Comparison of ENCODE assay signal across 1 cellular context in the genomic region with DNA sequence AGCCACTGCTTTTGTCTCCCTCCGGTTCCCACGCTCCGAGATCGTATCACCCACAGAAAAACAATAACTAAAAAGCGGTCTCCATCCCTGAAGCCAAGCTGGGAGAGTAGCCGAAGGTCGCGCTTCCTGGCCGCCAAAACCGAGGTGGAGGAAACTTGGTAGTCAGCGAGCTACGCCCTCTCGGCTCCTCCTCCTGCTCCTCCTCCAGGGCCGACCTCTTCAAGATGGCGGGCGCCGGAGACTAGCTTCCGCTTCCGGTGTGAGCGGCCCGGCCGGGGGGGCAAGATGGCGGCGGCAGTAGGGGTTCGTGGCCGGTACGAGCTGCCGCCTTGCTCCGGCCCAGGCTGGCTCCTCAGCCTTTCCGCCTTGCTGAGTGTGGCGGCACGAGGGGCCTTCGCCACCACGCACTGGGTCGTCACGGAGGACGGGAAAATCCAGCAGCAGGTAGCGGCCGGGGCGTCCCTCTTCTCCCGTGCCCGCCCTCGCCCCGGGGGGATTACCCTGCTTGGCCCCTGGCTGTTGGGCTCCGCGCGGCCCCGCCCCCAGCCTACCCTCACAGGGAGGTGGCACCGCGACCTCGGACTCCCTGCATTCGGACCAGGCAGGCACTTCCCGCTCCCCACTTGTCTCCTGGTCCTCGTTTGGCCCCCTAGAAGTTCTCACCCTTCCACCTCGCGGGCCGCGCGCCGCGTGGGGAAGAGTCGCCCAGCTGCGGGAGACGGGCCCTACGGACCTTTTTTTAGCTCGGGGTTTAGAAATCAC.
TF ChIP-seq lines count a peak whose summit lies in the region.

A gene with protein sequence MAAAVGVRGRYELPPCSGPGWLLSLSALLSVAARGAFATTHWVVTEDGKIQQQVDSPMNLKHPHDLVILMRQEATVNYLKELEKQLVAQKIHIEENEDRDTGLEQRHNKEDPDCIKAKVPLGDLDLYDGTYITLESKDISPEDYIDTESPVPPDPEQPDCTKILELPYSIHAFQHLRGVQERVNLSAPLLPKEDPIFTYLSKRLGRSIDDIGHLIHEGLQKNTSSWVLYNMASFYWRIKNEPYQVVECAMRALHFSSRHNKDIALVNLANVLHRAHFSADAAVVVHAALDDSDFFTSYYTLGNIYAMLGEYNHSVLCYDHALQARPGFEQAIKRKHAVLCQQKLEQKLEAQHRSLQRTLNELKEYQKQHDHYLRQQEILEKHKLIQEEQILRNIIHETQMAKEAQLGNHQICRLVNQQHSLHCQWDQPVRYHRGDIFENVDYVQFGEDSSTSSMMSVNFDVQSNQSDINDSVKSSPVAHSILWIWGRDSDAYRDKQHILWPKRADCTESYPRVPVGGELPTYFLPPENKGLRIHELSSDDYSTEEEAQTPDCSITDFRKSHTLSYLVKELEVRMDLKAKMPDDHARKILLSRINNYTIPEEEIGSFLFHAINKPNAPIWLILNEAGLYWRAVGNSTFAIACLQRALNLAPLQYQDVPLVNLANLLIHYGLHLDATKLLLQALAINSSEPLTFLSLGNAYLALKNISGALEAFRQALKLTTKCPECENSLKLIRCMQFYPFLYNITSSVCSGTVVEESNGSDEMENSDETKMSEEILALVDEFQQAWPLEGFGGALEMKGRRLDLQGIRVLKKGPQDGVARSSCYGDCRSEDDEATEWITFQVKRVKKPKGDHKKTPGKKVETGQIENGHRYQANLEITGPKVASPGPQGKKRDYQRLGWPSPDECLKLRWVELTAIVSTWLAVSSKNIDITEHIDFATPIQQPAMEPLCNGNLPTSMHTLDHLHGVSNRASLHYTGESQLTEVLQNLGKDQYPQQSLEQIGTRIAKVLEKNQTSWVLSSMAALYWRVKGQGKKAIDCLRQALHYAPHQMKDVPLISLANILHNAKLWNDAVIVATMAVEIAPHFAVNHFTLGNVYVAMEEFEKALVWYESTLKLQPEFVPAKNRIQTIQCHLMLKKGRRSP (plus strand): TSS at position 251 of the 762 bp plus-strand sequence. CDS start 35 bp downstream, at position 286.

TF ChIP-seq in K562, 482 proteins besides CTCF, POLR2A, EP300 and RAD21 (continued from another document and continues in another):
- TF ChIP-seq SIX5 (IDR thresholded peaks at IDR 0.05; ENCODE audit: borderline replicate concordance in 1 of 2, insufficient read depth in 1 of 2, low read depth in 1 of 2, low read length in 2 of 2) (peak in 1 of 2 experiments; percentile 39; a peak in 1 of 4 replicates), JUN (IDR thresholded peaks at IDR 0.05; ENCODE audit: borderline replicate concordance, low read depth, low read length) (peak; percentile 46; the same call in 1 of the 2 replicates), JUN (CRISPR knock-in tag; IDR thresholded peaks at IDR 0.05; ENCODE audit: borderline replicate concordance) (no peak), KLF1 (tag; IDR thresholded peaks at IDR 0.05) (peak; percentile 74), C11orf30 (IDR thresholded peaks at IDR 0.05; ENCODE audit: low read depth) (peak; percentile 77), FOXP1 (CRISPR knock-in tag; IDR thresholded peaks at IDR 0.05) (peak; percentile 65; the same call in 1 of the 2 replicates), GATAD2B (IDR thresholded peaks at IDR 0.05; ENCODE audit: borderline replicate concordance) (no peak), BRCA1 (IDR thresholded peaks at IDR 0.05) (no peak), BRCA1 (CRISPR knock-in tag; IDR thresholded peaks at IDR 0.05) (no peak), TCF3 (CRISPR knock-in tag; IDR thresholded peaks at IDR 0.05) (no peak), ZNF384 (IDR thresholded peaks at IDR 0.05; ENCODE audit: low read depth, low read length) (no peak), PML (IDR thresholded peaks at IDR 0.05; ENCODE audit: low read length) (peak; percentile 78), ZBTB7A (IDR thresholded peaks at IDR 0.05; ENCODE audit: borderline replicate concordance, control insufficient read depth, low read depth, low read length) (peak; percentile 67; the same call in 1 of the 2 replicates), STAT5B (CRISPR knock-in tag; IDR thresholded peaks at IDR 0.05) (no peak), RBM17 (IDR thresholded peaks at IDR 0.05; ENCODE audit: borderline replicate concordance, low read depth, low read length) (no peak), ZBTB17 (CRISPR knock-in tag; IDR thresholded peaks at IDR 0.05) (peak; percentile 79; the same call in 1 of the 2 replicates), GTF2E2 (tag; IDR thresholded peaks at IDR 0.05) (peak; percentile 75; the same call in 1 of the 2 replicates), ETV1 (tag; conservative IDR thresholded peaks at IDR 0.05; ENCODE audit: low read depth) (peak; percentile 86), MTA3 (IDR thresholded peaks at IDR 0.05; ENCODE audit: borderline replicate concordance) (peak; percentile 85; the same call in 1 of the 2 replicates), HNRNPL (IDR thresholded peaks at IDR 0.05; ENCODE audit: low read depth, low read length) (peak; percentile 86), PTBP1 (IDR thresholded peaks at IDR 0.05; ENCODE audit: low read depth, low read length) (0 out of 2 replicates have a peak, but pooled peaks have one; percentile 2), RNF2 (IDR thresholded peaks at IDR 0.05) (0 out of 2 replicates have a peak, but pooled peaks have one; percentile 13), CBX1 (IDR thresholded peaks at IDR 0.05; ENCODE audit: low read depth) (0 out of 2 replicates have a peak, but pooled peaks have one; percentile 44), HMG20B (CRISPR knock-in tag; IDR thresholded peaks at IDR 0.05) (0 out of 2 replicates have a peak, but pooled peaks have one; percentile 58), ZNF316 (IDR thresholded peaks at IDR 0.05) (no peak), SRSF9 (IDR thresholded peaks at IDR 0.05; ENCODE audit: borderline replicate concordance, low read depth, low read length) (no peak), MAZ (CRISPR knock-in tag; conservative IDR thresholded peaks at IDR 0.05 in 1 of 2, IDR thresholded peaks at IDR 0.05 in 1 of 2) (peak; percentile 92 to 96), HDAC8 (tag; IDR thresholded peaks at IDR 0.05) (no peak), OTX1 (CRISPR knock-in tag; IDR thresholded peaks at IDR 0.05) (peak; percentile 42; the same call in 1 of the 2 replicates), KDM4B (IDR thresholded peaks at IDR 0.05; ENCODE audit: borderline replicate concordance in 2 of 2, low read depth in 1 of 2) (peak in 1 of 2 experiments; percentile 98; a peak in 2 of 4 replicates), MCM7 (IDR thresholded peaks at IDR 0.05) (no peak), SETDB1 (IDR thresholded peaks at IDR 0.05; ENCODE audit: low read length) (peak; percentile 22), ZNF57 (CRISPR knock-in tag; IDR thresholded peaks at IDR 0.05) (no peak), ZNF174 (CRISPR knock-in tag; IDR thresholded peaks at IDR 0.05) (0 out of 2 replicates have a peak, but pooled peaks have one; percentile 62), CHCHD3 (CRISPR knock-in tag; IDR thresholded peaks at IDR 0.05) (0 out of 2 replicates have a peak, but pooled peaks have one; percentile 7), HCFC1 (IDR thresholded peaks at IDR 0.05; ENCODE audit: low read depth, low read length) (peak; percentile 82), SMAD3 (CRISPR knock-in tag; conservative IDR thresholded peaks at IDR 0.05) (0 out of 2 replicates have a peak, but pooled peaks have one; percentile 16), SMAD1 (IDR thresholded peaks at IDR 0.05; ENCODE audit: low read depth, low read length, partially characterized antibody) (peak; percentile 22), MEF2D (tag; conservative IDR thresholded peaks at IDR 0.05; ENCODE audit: low read depth) (no peak), POLR2G (IDR thresholded peaks at IDR 0.05; ENCODE audit: low read depth, low read length) (peak; percentile 99), RBFOX2 (IDR thresholded peaks at IDR 0.05; ENCODE audit: low read depth, low read length) (peak; percentile 98), RHOXF2B (CRISPR knock-in tag; conservative IDR thresholded peaks at IDR 0.05) (0 out of 2 replicates have a peak, but pooled peaks have one; percentile 48), POLR2B (IDR thresholded peaks at IDR 0.05; ENCODE audit: low read depth, partially characterized antibody) (peak; percentile 86), LCOR (CRISPR knock-in tag; IDR thresholded peaks at IDR 0.05) (peak; percentile 87; the same call in 1 of the 2 replicates)
- TF ChIP-seq, protein P1, sequence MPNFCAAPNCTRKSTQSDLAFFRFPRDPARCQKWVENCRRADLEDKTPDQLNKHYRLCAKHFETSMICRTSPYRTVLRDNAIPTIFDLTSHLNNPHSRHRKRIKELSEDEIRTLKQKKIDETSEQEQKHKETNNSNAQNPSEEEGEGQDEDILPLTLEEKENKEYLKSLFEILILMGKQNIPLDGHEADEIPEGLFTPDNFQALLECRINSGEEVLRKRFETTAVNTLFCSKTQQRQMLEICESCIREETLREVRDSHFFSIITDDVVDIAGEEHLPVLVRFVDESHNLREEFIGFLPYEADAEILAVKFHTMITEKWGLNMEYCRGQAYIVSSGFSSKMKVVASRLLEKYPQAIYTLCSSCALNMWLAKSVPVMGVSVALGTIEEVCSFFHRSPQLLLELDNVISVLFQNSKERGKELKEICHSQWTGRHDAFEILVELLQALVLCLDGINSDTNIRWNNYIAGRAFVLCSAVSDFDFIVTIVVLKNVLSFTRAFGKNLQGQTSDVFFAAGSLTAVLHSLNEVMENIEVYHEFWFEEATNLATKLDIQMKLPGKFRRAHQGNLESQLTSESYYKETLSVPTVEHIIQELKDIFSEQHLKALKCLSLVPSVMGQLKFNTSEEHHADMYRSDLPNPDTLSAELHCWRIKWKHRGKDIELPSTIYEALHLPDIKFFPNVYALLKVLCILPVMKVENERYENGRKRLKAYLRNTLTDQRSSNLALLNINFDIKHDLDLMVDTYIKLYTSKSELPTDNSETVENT (CRISPR knock-in tag; IDR thresholded peaks at IDR 0.05), result peak; percentile 81; the same call in 1 of the 2 replicates
- TF ChIP-seq, protein P2, sequence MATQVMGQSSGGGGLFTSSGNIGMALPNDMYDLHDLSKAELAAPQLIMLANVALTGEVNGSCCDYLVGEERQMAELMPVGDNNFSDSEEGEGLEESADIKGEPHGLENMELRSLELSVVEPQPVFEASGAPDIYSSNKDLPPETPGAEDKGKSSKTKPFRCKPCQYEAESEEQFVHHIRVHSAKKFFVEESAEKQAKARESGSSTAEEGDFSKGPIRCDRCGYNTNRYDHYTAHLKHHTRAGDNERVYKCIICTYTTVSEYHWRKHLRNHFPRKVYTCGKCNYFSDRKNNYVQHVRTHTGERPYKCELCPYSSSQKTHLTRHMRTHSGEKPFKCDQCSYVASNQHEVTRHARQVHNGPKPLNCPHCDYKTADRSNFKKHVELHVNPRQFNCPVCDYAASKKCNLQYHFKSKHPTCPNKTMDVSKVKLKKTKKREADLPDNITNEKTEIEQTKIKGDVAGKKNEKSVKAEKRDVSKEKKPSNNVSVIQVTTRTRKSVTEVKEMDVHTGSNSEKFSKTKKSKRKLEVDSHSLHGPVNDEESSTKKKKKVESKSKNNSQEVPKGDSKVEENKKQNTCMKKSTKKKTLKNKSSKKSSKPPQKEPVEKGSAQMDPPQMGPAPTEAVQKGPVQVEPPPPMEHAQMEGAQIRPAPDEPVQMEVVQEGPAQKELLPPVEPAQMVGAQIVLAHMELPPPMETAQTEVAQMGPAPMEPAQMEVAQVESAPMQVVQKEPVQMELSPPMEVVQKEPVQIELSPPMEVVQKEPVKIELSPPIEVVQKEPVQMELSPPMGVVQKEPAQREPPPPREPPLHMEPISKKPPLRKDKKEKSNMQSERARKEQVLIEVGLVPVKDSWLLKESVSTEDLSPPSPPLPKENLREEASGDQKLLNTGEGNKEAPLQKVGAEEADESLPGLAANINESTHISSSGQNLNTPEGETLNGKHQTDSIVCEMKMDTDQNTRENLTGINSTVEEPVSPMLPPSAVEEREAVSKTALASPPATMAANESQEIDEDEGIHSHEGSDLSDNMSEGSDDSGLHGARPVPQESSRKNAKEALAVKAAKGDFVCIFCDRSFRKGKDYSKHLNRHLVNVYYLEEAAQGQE (CRISPR knock-in tag; IDR thresholded peaks at IDR 0.05; ENCODE audit: low read depth), result peak; percentile 67
- TF ChIP-seq, protein P3, sequence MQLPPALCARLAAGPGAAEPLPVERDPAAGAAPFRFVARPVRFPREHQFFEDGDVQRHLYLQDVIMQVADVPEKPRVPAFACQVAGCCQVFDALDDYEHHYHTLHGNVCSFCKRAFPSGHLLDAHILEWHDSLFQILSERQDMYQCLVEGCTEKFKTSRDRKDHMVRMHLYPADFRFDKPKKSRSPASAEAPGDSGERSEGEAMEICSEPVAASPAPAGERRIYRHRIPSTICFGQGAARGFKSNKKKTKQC (CRISPR knock-in tag; IDR thresholded peaks at IDR 0.05), result peak; percentile 73
- TF ChIP-seq, protein P4, sequence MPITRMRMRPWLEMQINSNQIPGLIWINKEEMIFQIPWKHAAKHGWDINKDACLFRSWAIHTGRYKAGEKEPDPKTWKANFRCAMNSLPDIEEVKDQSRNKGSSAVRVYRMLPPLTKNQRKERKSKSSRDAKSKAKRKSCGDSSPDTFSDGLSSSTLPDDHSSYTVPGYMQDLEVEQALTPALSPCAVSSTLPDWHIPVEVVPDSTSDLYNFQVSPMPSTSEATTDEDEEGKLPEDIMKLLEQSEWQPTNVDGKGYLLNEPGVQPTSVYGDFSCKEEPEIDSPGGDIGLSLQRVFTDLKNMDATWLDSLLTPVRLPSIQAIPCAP (CRISPR knock-in tag; IDR thresholded peaks at IDR 0.05; ENCODE audit: borderline replicate concordance), result no peak
- TF ChIP-seq, protein P5, sequence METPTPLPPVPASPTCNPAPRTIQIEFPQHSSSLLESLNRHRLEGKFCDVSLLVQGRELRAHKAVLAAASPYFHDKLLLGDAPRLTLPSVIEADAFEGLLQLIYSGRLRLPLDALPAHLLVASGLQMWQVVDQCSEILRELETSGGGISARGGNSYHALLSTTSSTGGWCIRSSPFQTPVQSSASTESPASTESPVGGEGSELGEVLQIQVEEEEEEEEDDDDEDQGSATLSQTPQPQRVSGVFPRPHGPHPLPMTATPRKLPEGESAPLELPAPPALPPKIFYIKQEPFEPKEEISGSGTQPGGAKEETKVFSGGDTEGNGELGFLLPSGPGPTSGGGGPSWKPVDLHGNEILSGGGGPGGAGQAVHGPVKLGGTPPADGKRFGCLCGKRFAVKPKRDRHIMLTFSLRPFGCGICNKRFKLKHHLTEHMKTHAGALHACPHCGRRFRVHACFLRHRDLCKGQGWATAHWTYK (CRISPR knock-in tag; IDR thresholded peaks at IDR 0.05), result peak; percentile 84; the same call in 1 of the 2 replicates
- TF ChIP-seq, protein P6, sequence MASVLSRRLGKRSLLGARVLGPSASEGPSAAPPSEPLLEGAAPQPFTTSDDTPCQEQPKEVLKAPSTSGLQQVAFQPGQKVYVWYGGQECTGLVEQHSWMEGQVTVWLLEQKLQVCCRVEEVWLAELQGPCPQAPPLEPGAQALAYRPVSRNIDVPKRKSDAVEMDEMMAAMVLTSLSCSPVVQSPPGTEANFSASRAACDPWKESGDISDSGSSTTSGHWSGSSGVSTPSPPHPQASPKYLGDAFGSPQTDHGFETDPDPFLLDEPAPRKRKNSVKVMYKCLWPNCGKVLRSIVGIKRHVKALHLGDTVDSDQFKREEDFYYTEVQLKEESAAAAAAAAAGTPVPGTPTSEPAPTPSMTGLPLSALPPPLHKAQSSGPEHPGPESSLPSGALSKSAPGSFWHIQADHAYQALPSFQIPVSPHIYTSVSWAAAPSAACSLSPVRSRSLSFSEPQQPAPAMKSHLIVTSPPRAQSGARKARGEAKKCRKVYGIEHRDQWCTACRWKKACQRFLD (CRISPR knock-in tag; IDR thresholded peaks at IDR 0.05), result 0 out of 2 replicates have a peak, but pooled peaks have one; percentile 48
- TF ChIP-seq, protein P7, sequence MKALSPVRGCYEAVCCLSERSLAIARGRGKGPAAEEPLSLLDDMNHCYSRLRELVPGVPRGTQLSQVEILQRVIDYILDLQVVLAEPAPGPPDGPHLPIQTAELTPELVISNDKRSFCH (CRISPR knock-in tag; IDR thresholded peaks at IDR 0.05), result no peak
- TF ChIP-seq, protein P7 (tag; IDR thresholded peaks at IDR 0.05), result peak; percentile 65
